Comparison of ENCODE assay signal across 9 cellular contexts in the genomic region with DNA sequence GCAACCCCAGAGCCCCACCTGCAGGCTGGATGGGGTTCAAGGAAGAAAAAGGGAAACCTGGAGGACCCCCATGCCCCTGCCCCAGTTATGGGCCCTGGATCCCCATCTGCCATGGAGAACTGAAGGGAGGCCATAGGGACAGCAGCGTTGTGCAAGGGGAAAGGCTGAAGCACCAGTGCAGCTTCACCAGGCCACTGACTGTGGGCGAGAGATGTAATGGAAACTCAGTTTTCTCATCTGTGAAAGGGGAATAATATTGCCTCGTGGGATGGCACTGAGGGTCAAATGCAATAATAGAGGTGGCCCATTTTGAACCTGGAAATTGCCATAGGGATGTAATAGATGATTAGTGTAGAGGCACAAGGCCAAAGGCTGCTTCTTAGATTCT. TPM values are rescaled to one million over a fixed set of nuclear protein-coding genes. Genes with fewer than 3 reads are reported as not detected.
DNase-seq lines count a peak whose midpoint lies in the region; ATAC-seq, FAIRE-seq and TF ChIP-seq lines count a peak whose summit lies in the region.
"Had no signal": no experiment of that assay in that cellular context is flagged by ENCODE, and none has a peak within 500 bp of the region (broad histone marks: within the 10 kb centered on the region; RNA-seq: fewer than 3 reads in every experiment).

No MANE protein-coding gene starts in this region.

- H3K36me3 ChIP-seq in astrocyte (ENCODE audit: insufficient read depth, low read length), result no peaks in the 10 kb centered on the region

- peaks cover 44% of the 10 kb centered on the region for H3K36me3 Mint-ChIP-seq in CD4-positive, alpha-beta T cell (ENCODE audit: low read depth)
- H3K36me3 Mint-ChIP-seq in astrocyte (ENCODE audit: low read depth, unreplicated experiment) (no peaks in the 10 kb centered on the region), nephron (ENCODE audit: low read depth) (peaks cover 2% of the 10 kb centered on the region)

- H3K4me3 Mint-ChIP-seq in CD4-positive, alpha-beta T cell, result peak overlapping the region; percentile 90
- H3K4me3 Mint-ChIP-seq in astrocyte (ENCODE audit: unreplicated experiment) (no peak overlapping the region), nephron (no peak overlapping the region)

- H3K9me3 Mint-ChIP-seq in CD4-positive, alpha-beta T cell, result no peaks in the 10 kb centered on the region
- H3K9me3 Mint-ChIP-seq in astrocyte (ENCODE audit: unreplicated experiment) (no peaks in the 10 kb centered on the region), nephron (no peaks in the 10 kb centered on the region)

- H3K27ac Mint-ChIP-seq in CD4-positive, alpha-beta T cell, result peak overlapping the region; percentile 84
- H3K27ac Mint-ChIP-seq in astrocyte (ENCODE audit: unreplicated experiment), result no peak overlapping the region
- H3K27ac Mint-ChIP-seq in nephron, result peak overlapping the region; percentile 32 to 60 (median 41)

- peak overlapping the region; percentile 39 for H3K9ac ChIP-seq in astrocyte (ENCODE audit: low read length)

- POLR2A ChIA-PET in CD4-positive, alpha-beta T cell (lab: Charles Lee), result interaction anchor here (0.9 to 18.5 kb wide), 10 partner anchors 7 to 1369 kb away, joined by 3 to 1359 read pairs (median 8); partner anchors contain the start of genes DYNLL2, HSF5, PTRH2 and RNF43

- CTCF ChIA-PET in CD4-positive, alpha-beta T cell (lab: Charles Lee), result interaction anchor here (1.0 to 3.6 kb wide), 5 partner anchors 11 to 89 kb away, joined by 3 to 39 read pairs (median 7); partner anchors contain the start of genes RNF43 and TSPOAP1

- H3K4me2 ChIP-seq in astrocyte (ENCODE audit: low read length), result peak overlapping the region; percentile 82

- no peaks in the 10 kb centered on the region for H3K27me3 ChIP-seq in CD4-positive, alpha-beta T cell (ENCODE audit: control insufficient read depth, insufficient read depth, low read length)
- H3K27me3 ChIP-seq in astrocyte (ENCODE audit: insufficient read depth, low read length), result no peaks in the 10 kb centered on the region

- peak overlapping the region; percentile 98 for H3K27ac ChIP-seq in CD4-positive, alpha-beta T cell (ENCODE audit: low read depth, low read length)
- peak overlapping the region; percentile 56 for H3K27ac ChIP-seq in astrocyte (ENCODE audit: low read depth, low read length)

- no peaks in the 10 kb centered on the region for H3K27me3 Mint-ChIP-seq in CD4-positive, alpha-beta T cell
- no peaks in the 10 kb centered on the region for H3K27me3 Mint-ChIP-seq in astrocyte (ENCODE audit: low read depth, unreplicated experiment)
- no peaks in the 10 kb centered on the region for H3K27me3 Mint-ChIP-seq in nephron (ENCODE audit: low read depth)

- peaks cover 98% of the 10 kb centered on the region for H3K4me1 Mint-ChIP-seq in CD4-positive, alpha-beta T cell (ENCODE audit: low read depth)
- H3K4me1 Mint-ChIP-seq in astrocyte (ENCODE audit: low read depth, unreplicated experiment) (peaks cover 21% of the 10 kb centered on the region), nephron (peaks cover 31% of the 10 kb centered on the region)

- TF ChIP-seq CTCF in CD4-positive, alpha-beta T cell (IDR thresholded peaks at IDR 0.05), result no peak
- TF ChIP-seq CTCF in astrocyte (IDR thresholded peaks at IDR 0.05; ENCODE audit: insufficient read depth, low read depth, low read length), result no peak
- no peak for TF ChIP-seq CTCF in nephron (IDR thresholded peaks at IDR 0.05; ENCODE audit: unreplicated experiment in 3 of 3)

- no peaks in the 10 kb centered on the region for H3K79me2 ChIP-seq in astrocyte (ENCODE audit: insufficient read depth, low read length)

- no peak overlapping the region for H2AFZ ChIP-seq in astrocyte (ENCODE audit: low read depth, low read length)

- no peaks in the 10 kb centered on the region for H4K20me1 ChIP-seq in astrocyte (ENCODE audit: insufficient read depth, low read length)

- no peak for DNase-seq in CD4-positive, alpha-beta T cell
- DNase-seq in astrocyte (ENCODE audit: low read depth) (no peak), C1 segment of cervical spinal cord (lab: John Stamatoyannopoulos, UW) (no peak), SK-N-DZ (ENCODE audit: low spot score) (no peak), NCI-H2227 (lab: John Stamatoyannopoulos, UW; ENCODE audit: unreplicated experiment) (no peak)

- no peak for FAIRE-seq in astrocyte (lab: Jason Lieb, UNC)

- H3K4me3 ChIP-seq in astrocyte (ENCODE audit: insufficient read depth, low read depth, low read length), result no peak overlapping the region
- H3K4me3 ChIP-seq: mucosa of descending colon had no signal

- ATAC-seq in CD4-positive, alpha-beta T cell (ENCODE audit: poor library complexity), result peak; percentile 0
- ATAC-seq in HG02571 (IDR thresholded peaks at IDR 0.05; ENCODE audit: unreplicated experiment), result peak; percentile 1
- ATAC-seq in HG02763 (IDR thresholded peaks at IDR 0.05; ENCODE audit: unreplicated experiment), result no peak

- H3K4me1 ChIP-seq in astrocyte (ENCODE audit: insufficient read depth, low read length), result peaks cover 32% of the 10 kb centered on the region

- no peaks in the 10 kb centered on the region for H3K9me3 ChIP-seq in CD4-positive, alpha-beta T cell (ENCODE audit: control insufficient read depth, low read length)
- H3K9me3 ChIP-seq in astrocyte (ENCODE audit: insufficient read depth, low read depth, low read length), result no peaks in the 10 kb centered on the region
- H3K9me3 ChIP-seq: mucosa of descending colon had no signal

- intact Hi-C loops in CD4-positive, alpha-beta T cell (cut with DNase I, micrococcal nuclease), result loop anchor here (10.0 kb wide), 6 partner anchors 176 to 1254 kb away; partner anchors contain the start of genes AKAP1 (in 1 of the 2), MRPS23 (in 1 of the 2), MTMR4 (in 1 of the 2) and TRIM37 (in 1 of the 2)

RNA-seq across cellular contexts. Expression of gene TSPOAP1, which starts 9.9 kb away (rescaled TPM):
- 10 to 100 TPM; 17.8 to 19.5 TPM for total RNA-seq in CD4-positive, alpha-beta T cell
- total RNA-seq in astrocyte, result 0.60 and 0.79 TPM in 2 replicates
- 11.4 and 23.2 TPM in 2 replicates for polyA plus RNA-seq in SK-N-DZ (2014; cell fraction: cytosol; rRNA removed)
- 65.5 and 69.6 TPM in 2 replicates for polyA plus RNA-seq in SK-N-DZ (2014; cell fraction: nucleus; rRNA removed)

RNA-seq across cellular contexts. Expression of gene SUPT4H1, which starts 13.6 kb away (rescaled TPM):
- total RNA-seq in CD4-positive, alpha-beta T cell, result 10 to 100 TPM; 46.5 to 47.0 TPM
- 97.1 and 108 TPM in 2 replicates for total RNA-seq in astrocyte
- 215 and 376 TPM in 2 replicates for polyA plus RNA-seq in SK-N-DZ (2014; cell fraction: cytosol; rRNA removed)
- 80.2 and 156 TPM in 2 replicates for polyA plus RNA-seq in SK-N-DZ (2014; cell fraction: nucleus; rRNA removed)

RNA-seq across cellular contexts. Expression of gene MPO, which starts 57.7 kb away (rescaled TPM):
- under 1 TPM in 1 of 2 experiments, not detected in 1; 0.77 TPM for total RNA-seq in CD4-positive, alpha-beta T cell
- total RNA-seq in astrocyte, result not detected in 2 replicates
- polyA plus RNA-seq in SK-N-DZ (2014; cell fraction: cytosol; rRNA removed), result 0.38 and 0.44 TPM in 2 replicates
- 0.33 and 0.51 TPM in 2 replicates for polyA plus RNA-seq in SK-N-DZ (2014; cell fraction: nucleus; rRNA removed)

Comparison
In these comparisons a context has a peak if more than half of its experiments do, and no peak if none do; other contexts are left out.
1. RNA of gene TSPOAP1, which starts 9.9 kb away (total RNA-seq): 17.8 to 19.5 TPM in CD4-positive, alpha-beta T cell; 0.60 to 0.79 TPM in astrocyte; every median in the first group is over 10 times any median in the second.